8 cellular contexts compared by ENCODE assay signal in the genomic region with DNA sequence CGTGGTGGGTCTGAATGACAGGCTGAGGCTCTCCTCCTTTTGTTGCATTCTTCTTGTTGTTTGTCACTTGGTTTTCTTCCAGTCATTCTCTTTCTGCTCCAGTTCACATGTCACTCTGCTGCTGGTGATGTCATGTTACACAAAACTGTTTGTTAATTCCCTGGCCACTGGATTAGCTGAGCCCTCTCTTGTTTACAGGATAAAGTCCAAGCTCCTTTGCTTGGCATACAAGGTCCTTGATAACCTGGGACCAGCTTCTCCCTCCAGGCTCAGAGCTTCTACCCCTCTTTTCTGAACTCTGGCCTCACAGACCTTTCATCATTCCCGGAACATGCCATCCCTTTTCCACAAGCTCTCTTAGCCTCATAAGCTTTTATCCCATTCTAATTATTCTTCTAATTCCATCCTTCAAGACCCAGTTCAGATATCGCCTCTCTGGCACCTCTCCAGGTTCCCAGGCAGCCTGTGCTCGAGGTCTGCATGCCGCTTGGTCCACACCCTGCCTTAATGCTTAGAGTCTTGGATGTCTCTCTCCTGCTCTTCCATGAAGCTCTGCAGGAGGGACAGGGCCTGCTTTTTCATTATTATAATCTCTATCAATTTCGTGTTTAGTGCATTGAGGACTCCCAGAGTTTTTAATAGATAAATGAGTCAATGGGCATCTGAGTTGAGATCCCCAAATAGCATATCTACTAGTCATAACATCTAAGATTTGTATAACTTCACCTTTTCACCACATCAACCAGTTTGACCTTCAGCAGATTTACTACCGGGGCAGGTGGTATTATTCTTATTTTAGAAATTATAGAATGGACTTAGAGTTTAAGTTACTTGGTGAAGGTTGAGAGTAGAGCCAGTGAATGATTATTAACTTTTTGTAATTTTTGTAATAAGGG.
DNase-seq lines count a peak whose midpoint lies in the region; ATAC-seq and TF ChIP-seq lines count a peak whose summit lies in the region.

No MANE protein-coding gene starts in this region.

- H3K27me3 Mint-ChIP-seq in GM23338 (ENCODE audit: insufficient read depth, low read depth, poor library complexity) (peaks cover 5% of the 10 kb centered on the region), chondrocyte (ENCODE audit: low read depth) (no peaks in the 10 kb centered on the region)

- H3K4me1 Mint-ChIP-seq in GM23338 (peaks cover 10% of the 10 kb centered on the region; the same call in 1 of the 3 replicates), chondrocyte (ENCODE audit: low read depth) (peaks cover 21% of the 10 kb centered on the region)

- H3K9me3 Mint-ChIP-seq in GM23338 = peaks cover 4% of the 10 kb centered on the region; the same call in 1 of the 3 replicates
- peaks cover 6% of the 10 kb centered on the region for H3K9me3 Mint-ChIP-seq in chondrocyte (ENCODE audit: low read depth)

- H3K79me2 ChIP-seq in GM23338 (replicated peaks; ENCODE audit: insufficient read depth) = no peaks in the 10 kb centered on the region

- no peaks in the 10 kb centered on the region for H3K9me2 ChIP-seq in GM23338 (ENCODE audit: insufficient read depth)

- H3K4me3 ChIP-seq in GM23338 (no peak overlapping the region), ascending aorta (no peak overlapping the region)

- H3K4me1 ChIP-seq in GM23338 (ENCODE audit: insufficient read depth) = peaks cover 4% of the 10 kb centered on the region; the same call in 1 of the 2 replicates
- peaks cover 0 to 10% of the 10 kb centered on the region in 2 donors for H3K4me1 ChIP-seq in ascending aorta

- intact Hi-C loops in ascending aorta (cut with DNase I) = no loop called here

- no peak for ATAC-seq in GM23338
- ATAC-seq in GM19397 (IDR thresholded peaks at IDR 0.05; ENCODE audit: unreplicated experiment) = no peak

- H3K9me3 ChIP-seq in ascending aorta = no peaks in the 10 kb centered on the region

- peaks cover 4% of the 10 kb centered on the region; the same call in 1 of the 2 replicates for H4K20me1 ChIP-seq in GM23338 (replicated peaks; ENCODE audit: insufficient read depth)

- H3K36me3 Mint-ChIP-seq in GM23338 (ENCODE audit: low read depth) (peaks cover 37% of the 10 kb centered on the region), chondrocyte (ENCODE audit: low read depth) (peaks cover 6% of the 10 kb centered on the region)

- H2AFZ ChIP-seq in GM23338 = no peak overlapping the region

- H3F3A ChIP-seq in GM23338 (replicated peaks; ENCODE audit: low read depth) = no peaks in the 10 kb centered on the region

- H3K4me2 ChIP-seq in GM23338 = no peak overlapping the region

- H3K27ac Mint-ChIP-seq in GM23338 = no peak overlapping the region
- no peak overlapping the region for H3K27ac Mint-ChIP-seq in chondrocyte (ENCODE audit: unreplicated experiment)

- no peak for TF ChIP-seq CTCF in 22Rv1 (IDR thresholded peaks at IDR 0.05)
- no peak for TF ChIP-seq CTCF in GM23338 (conservative IDR thresholded peaks at IDR 0.05; ENCODE audit: low read depth in 2 of 2)
- no peak for TF ChIP-seq CTCF in ascending aorta (IDR thresholded peaks at IDR 0.05)
- TF ChIP-seq CTCF in chondrocyte (IDR thresholded peaks at IDR 0.05) = no peak

- H3K4me3 Mint-ChIP-seq in GM23338 (no peak overlapping the region), chondrocyte (ENCODE audit: unreplicated experiment) (no peak overlapping the region)

- no peaks in the 10 kb centered on the region for H3K27me3 ChIP-seq in GM23338 (ENCODE audit: insufficient read depth)
- H3K27me3 ChIP-seq in ascending aorta = no peaks in the 10 kb centered on the region

- H3K36me3 ChIP-seq in GM23338 (ENCODE audit: insufficient read depth) (peaks cover 9% of the 10 kb centered on the region; the same call in 1 of the 2 replicates), ascending aorta (no peaks in the 10 kb centered on the region)

- peak overlapping the region; percentile 50 for H3K27ac ChIP-seq in 22Rv1
- H3K27ac ChIP-seq in GM23338 (ENCODE audit: low read depth) = peak overlapping the region; percentile 10
- peak overlapping the region; percentile 13 to 53 for H3K27ac ChIP-seq in ascending aorta

- DNase-seq in GM23338 (ENCODE audit: low spot score) (no peak), ascending aorta (ENCODE audit: low spot score in 2 of 2) (no peak), left kidney (ENCODE audit: low read depth, low spot score) (peak; percentile 55), UCSD-AML1 (lab: John Stamatoyannopoulos, UW; ENCODE audit: unreplicated experiment) (no peak), chondrocyte (ENCODE audit: low spot score) (no peak)
- no peak for DNase-seq in activated CD4-positive, alpha-beta T cell treated with anti-CD3 and anti-CD28 coated beads for 1 hour

TF ChIP-seq in GM23338, 12 proteins besides CTCF, POLR2A, EP300 and RAD21 (continues in another document):
- TF ChIP-seq EZH2phosphoT487 (IDR thresholded peaks at IDR 0.05; ENCODE audit: unreplicated experiment) (no peak), JUNB (IDR thresholded peaks at IDR 0.05; ENCODE audit: unreplicated experiment) (no peak), CREB1 (CRISPR knock-in tag; IDR thresholded peaks at IDR 0.05; ENCODE audit: low read depth) (no peak), EZH2 (IDR thresholded peaks at IDR 0.05; ENCODE audit: low read depth, unreplicated experiment) (no peak)
- TF ChIP-seq, protein P1, sequence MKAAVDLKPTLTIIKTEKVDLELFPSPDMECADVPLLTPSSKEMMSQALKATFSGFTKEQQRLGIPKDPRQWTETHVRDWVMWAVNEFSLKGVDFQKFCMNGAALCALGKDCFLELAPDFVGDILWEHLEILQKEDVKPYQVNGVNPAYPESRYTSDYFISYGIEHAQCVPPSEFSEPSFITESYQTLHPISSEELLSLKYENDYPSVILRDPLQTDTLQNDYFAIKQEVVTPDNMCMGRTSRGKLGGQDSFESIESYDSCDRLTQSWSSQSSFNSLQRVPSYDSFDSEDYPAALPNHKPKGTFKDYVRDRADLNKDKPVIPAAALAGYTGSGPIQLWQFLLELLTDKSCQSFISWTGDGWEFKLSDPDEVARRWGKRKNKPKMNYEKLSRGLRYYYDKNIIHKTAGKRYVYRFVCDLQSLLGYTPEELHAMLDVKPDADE (IDR thresholded peaks at IDR 0.05) = no peak
- TF ChIP-seq, protein P2, sequence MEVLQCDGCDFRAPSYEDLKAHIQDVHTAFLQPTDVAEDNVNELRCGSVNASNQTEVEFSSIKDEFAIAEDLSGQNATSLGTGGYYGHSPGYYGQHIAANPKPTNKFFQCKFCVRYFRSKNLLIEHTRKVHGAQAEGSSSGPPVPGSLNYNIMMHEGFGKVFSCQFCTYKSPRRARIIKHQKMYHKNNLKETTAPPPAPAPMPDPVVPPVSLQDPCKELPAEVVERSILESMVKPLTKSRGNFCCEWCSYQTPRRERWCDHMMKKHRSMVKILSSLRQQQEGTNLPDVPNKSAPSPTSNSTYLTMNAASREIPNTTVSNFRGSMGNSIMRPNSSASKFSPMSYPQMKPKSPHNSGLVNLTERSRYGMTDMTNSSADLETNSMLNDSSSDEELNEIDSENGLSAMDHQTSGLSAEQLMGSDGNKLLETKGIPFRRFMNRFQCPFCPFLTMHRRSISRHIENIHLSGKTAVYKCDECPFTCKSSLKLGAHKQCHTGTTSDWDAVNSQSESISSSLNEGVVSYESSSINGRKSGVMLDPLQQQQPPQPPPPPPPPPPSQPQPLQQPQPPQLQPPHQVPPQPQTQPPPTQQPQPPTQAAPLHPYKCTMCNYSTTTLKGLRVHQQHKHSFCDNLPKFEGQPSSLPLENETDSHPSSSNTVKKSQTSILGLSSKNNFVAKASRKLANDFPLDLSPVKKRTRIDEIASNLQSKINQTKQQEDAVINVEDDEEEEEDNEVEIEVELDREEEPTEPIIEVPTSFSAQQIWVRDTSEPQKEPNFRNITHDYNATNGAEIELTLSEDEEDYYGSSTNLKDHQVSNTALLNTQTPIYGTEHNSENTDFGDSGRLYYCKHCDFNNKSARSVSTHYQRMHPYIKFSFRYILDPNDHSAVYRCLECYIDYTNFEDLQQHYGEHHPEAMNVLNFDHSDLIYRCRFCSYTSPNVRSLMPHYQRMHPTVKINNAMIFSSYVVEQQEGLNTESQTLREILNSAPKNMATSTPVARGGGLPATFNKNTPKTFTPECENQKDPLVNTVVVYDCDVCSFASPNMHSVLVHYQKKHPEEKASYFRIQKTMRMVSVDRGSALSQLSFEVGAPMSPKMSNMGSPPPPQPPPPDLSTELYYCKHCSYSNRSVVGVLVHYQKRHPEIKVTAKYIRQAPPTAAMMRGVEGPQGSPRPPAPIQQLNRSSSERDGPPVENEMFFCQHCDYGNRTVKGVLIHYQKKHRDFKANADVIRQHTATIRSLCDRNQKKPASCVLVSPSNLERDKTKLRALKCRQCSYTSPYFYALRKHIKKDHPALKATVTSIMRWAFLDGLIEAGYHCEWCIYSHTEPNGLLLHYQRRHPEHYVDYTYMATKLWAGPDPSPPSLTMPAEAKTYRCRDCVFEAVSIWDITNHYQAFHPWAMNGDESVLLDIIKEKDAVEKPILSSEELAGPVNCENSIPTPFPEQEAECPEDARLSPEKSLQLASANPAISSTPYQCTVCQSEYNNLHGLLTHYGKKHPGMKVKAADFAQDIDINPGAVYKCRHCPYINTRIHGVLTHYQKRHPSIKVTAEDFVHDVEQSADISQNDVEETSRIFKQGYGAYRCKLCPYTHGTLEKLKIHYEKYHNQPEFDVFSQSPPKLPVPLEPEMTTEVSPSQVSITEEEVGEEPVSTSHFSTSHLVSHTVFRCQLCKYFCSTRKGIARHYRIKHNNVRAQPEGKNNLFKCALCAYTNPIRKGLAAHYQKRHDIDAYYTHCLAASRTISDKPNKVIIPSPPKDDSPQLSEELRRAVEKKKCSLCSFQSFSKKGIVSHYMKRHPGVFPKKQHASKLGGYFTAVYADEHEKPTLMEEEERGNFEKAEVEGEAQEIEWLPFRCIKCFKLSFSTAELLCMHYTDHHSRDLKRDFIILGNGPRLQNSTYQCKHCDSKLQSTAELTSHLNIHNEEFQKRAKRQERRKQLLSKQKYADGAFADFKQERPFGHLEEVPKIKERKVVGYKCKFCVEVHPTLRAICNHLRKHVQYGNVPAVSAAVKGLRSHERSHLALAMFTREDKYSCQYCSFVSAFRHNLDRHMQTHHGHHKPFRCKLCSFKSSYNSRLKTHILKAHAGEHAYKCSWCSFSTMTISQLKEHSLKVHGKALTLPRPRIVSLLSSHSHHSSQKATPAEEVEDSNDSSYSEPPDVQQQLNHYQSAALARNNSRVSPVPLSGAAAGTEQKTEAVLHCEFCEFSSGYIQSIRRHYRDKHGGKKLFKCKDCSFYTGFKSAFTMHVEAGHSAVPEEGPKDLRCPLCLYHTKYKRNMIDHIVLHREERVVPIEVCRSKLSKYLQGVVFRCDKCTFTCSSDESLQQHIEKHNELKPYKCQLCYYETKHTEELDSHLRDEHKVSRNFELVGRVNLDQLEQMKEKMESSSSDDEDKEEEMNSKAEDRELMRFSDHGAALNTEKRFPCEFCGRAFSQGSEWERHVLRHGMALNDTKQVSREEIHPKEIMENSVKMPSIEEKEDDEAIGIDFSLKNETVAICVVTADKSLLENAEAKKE (CRISPR knock-in tag; IDR thresholded peaks at IDR 0.05) = no peak
